Comparison of ENCODE assay signal across 23 cellular contexts in genomic region chr1:29167904-29168303, GRCh38. TPM values are rescaled to one million over a fixed set of nuclear protein-coding genes. Genes with fewer than 3 reads are reported as not detected.
"Had no signal": no experiment of that assay in that cellular context is flagged by ENCODE, and none has a peak within 500 bp of the region (broad histone marks: within the 10 kb centered on the region; RNA-seq: fewer than 3 reads in every experiment).

No MANE protein-coding gene starts in this region.

- H3K27me3 ChIP-seq: hepatocyte, ovary, right atrium auricular region, right lobe of liver, stomach, testis, tibial artery, uterus had no signal

- H3K27me3 Mint-ChIP-seq: memory B cell; naive thymus-derived CD4-positive, alpha-beta T cell; natural killer cell treated with Interleukin-12 subunit alpha and Interleukin-12 subunit beta and Interleukin-15 and Interleukin-18, amount 100 ng/mL, for 72 hours; progenitor cell of endocrine pancreas; stimulated activated naive B cell treated with anti-CD40 and anti-IgM and Interleukin-4, amounts not matched to agents 10 μg/mL and 1 μg/mL and 100 μg/mL, for 72 hours; type B pancreatic cell had no signal

- H3K9me3 Mint-ChIP-seq: memory B cell; naive thymus-derived CD4-positive, alpha-beta T cell; natural killer cell treated with Interleukin-12 subunit alpha and Interleukin-12 subunit beta and Interleukin-15 and Interleukin-18, amount 100 ng/mL, for 72 hours; stimulated activated naive B cell treated with anti-CD40 and anti-IgM and Interleukin-4, amounts not matched to agents 10 μg/mL and 1 μg/mL and 100 μg/mL, for 72 hours; type B pancreatic cell had no signal

- H3K4me3 ChIP-seq: hepatocyte, left ventricle myocardium inferior, mucosa of descending colon, ovary, right atrium auricular region, right lobe of liver, stomach, testis, tibial artery, uterus had no signal

- H3K27ac Mint-ChIP-seq: memory B cell, type B pancreatic cell had no signal

- H3K9me3 ChIP-seq: left ventricle myocardium inferior, mucosa of descending colon, ovary, right atrium auricular region, right lobe of liver, stomach, testis, tibial artery, uterus had no signal

- DNase-seq: islet precursor cell; left ventricle myocardium inferior; midbrain; mucosa of descending colon; naive thymus-derived CD4-positive, alpha-beta T cell; ovary; right lobe of liver; stimulated activated CD4-positive, alpha-beta T cell treated with anti-CD3 and anti-CD28 coated beads, Interleukin-12 subunit alpha, Interleukin-12 subunit beta, amount 100 ng/mL, for 4 hours; stimulated activated CD4-positive, alpha-beta T cell treated with anti-CD3 and anti-CD28 coated beads, Interleukin-15, amount 100 ng/mL, for 24 hours; stimulated activated CD4-positive, alpha-beta T cell treated with anti-CD3 and anti-CD28 coated beads, Interleukin-2, amount 100 ng/mL, for 24 hours; stimulated activated CD4-positive, alpha-beta T cell treated with anti-CD3 and anti-CD28 coated beads, Interleukin-4, amount 100 ng/mL, for 1 hour; stimulated activated naive B cell treated with anti-CD40 and anti-IgM and Interleukin-4, amounts not matched to agents 10 μg/mL and 1 μg/mL and 100 μg/mL, for 72 hours; stimulated activated naive CD8-positive, alpha-beta T cell treated with anti-CD3 and anti-CD28 coated beads, Interleukin-15, Interleukin-2, amounts not matched to agents 100 U/mL and 50 U/mL, for 24 hours; stomach; tibial artery; uterus had no signal

- H3K27ac ChIP-seq: left ventricle myocardium inferior, ovary, right atrium auricular region, stomach, testis, tibial artery, uterus had no signal

- H3K4me3 Mint-ChIP-seq: memory B cell; natural killer cell treated with Interleukin-12 subunit alpha and Interleukin-12 subunit beta and Interleukin-15 and Interleukin-18, amount 100 ng/mL, for 72 hours; stimulated activated naive B cell treated with anti-CD40 and anti-IgM and Interleukin-4, amounts not matched to agents 10 μg/mL and 1 μg/mL and 100 μg/mL, for 72 hours; type B pancreatic cell had no signal

- H3K36me3 ChIP-seq: ovary, uterus had no signal

- H3K4me2 ChIP-seq: hepatocyte had no signal

- ATAC-seq: mucosa of descending colon; naive thymus-derived CD4-positive, alpha-beta T cell; natural killer cell treated with Interleukin-12 subunit alpha and Interleukin-12 subunit beta and Interleukin-15 and Interleukin-18, amount 100 ng/mL, for 72 hours; right lobe of liver; stimulated activated naive B cell treated with anti-CD40 and anti-IgM and Interleukin-4, amounts not matched to agents 10 μg/mL and 1 μg/mL and 100 μg/mL, for 72 hours; stimulated activated naive CD8-positive, alpha-beta T cell treated with anti-CD3 and anti-CD28 coated beads, Interleukin-15, Interleukin-2, amounts not matched to agents 100 U/mL and 50 U/mL, for 24 hours had no signal

RNA-seq across cellular contexts. Expression of gene TMEM200B, which starts 44.2 kb away (rescaled TPM):
- total RNA-seq: naive thymus-derived CD4-positive, alpha-beta T cell; natural killer cell treated with Interleukin-12 subunit alpha and Interleukin-12 subunit beta and Interleukin-15 and Interleukin-18, amount 100 ng/mL, for 72 hours had no signal
